14 cellular contexts compared by ENCODE assay signal in the genomic region with DNA sequence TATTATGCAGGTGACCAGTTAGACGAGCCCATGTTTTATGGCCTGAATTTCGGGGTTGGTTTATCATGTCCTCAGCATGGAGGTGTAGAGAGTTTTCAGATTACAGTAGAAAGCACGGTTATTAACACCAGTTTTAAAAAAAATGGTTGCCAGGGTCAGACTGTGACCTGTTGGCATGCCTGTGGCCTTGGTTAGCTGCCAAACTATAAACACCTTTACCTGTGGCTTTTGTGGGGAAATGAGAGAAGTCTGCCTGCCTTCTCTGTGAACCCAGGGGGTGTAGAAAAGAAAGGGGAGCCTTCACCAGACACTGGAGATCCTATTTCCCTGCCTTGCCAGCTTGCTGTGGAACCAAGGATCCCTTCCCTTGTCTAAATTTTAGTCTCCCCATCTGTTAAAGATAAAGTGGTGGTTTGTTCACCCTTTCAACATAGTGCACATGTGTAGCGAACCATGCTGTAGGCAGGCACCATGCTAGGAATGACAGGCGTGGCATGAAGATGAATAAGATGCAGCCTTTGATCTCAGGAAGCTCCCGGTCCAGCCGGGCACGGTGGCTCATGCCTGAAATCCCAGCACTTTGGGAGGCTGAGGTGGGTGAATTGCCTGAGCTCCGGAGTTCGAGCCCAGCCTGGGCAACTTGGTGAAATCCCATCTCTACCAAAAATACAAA.
DNase-seq lines count a peak whose midpoint lies in the region; ATAC-seq and TF ChIP-seq lines count a peak whose summit lies in the region.
"Had no signal": no experiment of that assay in that cellular context is flagged by ENCODE, and none has a peak within 500 bp of the region (broad histone marks: within the 10 kb centered on the region; RNA-seq: fewer than 3 reads in every experiment).

No MANE protein-coding gene starts in this region.

- no peak for TF ChIP-seq CTCF in brain microvascular endothelial cell (IDR thresholded peaks at IDR 0.05; ENCODE audit: low read depth, low read length, missing control alignments)

- H3K27ac ChIP-seq in brain microvascular endothelial cell, result no peak overlapping the region

- H3K27me3 Mint-ChIP-seq in activated naive CD4-positive, alpha-beta T cell treated with anti-CD3 and anti-CD28 coated beads, Interleukin-2, amount 50 U/mL, for 24 hours, result no peaks in the 10 kb centered on the region
- no peaks in the 10 kb centered on the region for H3K27me3 Mint-ChIP-seq in activated naive CD8-positive, alpha-beta T cell
- no peaks in the 10 kb centered on the region for H3K27me3 Mint-ChIP-seq in stimulated activated naive CD8-positive, alpha-beta T cell treated with anti-CD3 and anti-CD28 coated beads, Interleukin-15, amount 100 ng/mL, for 72 hours

- H3K36me3 ChIP-seq in brain microvascular endothelial cell (replicated peaks), result no peaks in the 10 kb centered on the region

- no peaks in the 10 kb centered on the region for H3K27me3 ChIP-seq in brain microvascular endothelial cell (replicated peaks)

- ATAC-seq in stimulated activated naive CD8-positive, alpha-beta T cell treated with anti-CD3 and anti-CD28 coated beads, Interleukin-15, amount 100 ng/mL, for 72 hours, result peak; percentile 22
- ATAC-seq in GM21390 (IDR thresholded peaks at IDR 0.05; ENCODE audit: unreplicated experiment), result no peak

- in situ Hi-C loops in brain microvascular endothelial cell (cut with HindIII; ENCODE audit: low pct_ligation_motif_present, low sequenced_read_pairs), result no loop called here

- peaks cover 73% of the 10 kb centered on the region for H3K4me1 Mint-ChIP-seq in activated naive CD4-positive, alpha-beta T cell treated with anti-CD3 and anti-CD28 coated beads, Interleukin-2, amount 50 U/mL, for 24 hours
- peaks cover 74% of the 10 kb centered on the region for H3K4me1 Mint-ChIP-seq in activated naive CD8-positive, alpha-beta T cell (ENCODE audit: low read depth)
- peaks cover 88% of the 10 kb centered on the region for H3K4me1 Mint-ChIP-seq in stimulated activated naive CD8-positive, alpha-beta T cell treated with anti-CD3 and anti-CD28 coated beads, Interleukin-15, amount 100 ng/mL, for 72 hours

- DNase-seq in activated naive CD4-positive, alpha-beta T cell (lab: John Stamatoyannopoulos, UW), result no peak
- DNase-seq in NCI-H2196 (lab: John Stamatoyannopoulos, UW; ENCODE audit: unreplicated experiment) (peak; percentile 44), brain microvascular endothelial cell (no peak), amygdala (lab: John Stamatoyannopoulos, UW) (no peak)
- DNase-seq in stimulated activated naive CD8-positive, alpha-beta T cell treated with anti-CD3 and anti-CD28 coated beads, Interleukin-15, amount 100 ng/mL, for 72 hours, result no peak
- DNase-seq: activated CD8-positive, alpha-beta memory T cell treated with anti-CD3 and anti-CD28 coated beads, Interleukin-2, amount 50 U/mL, for 4 hours; NCI-H187; NCI-H526 treated with DMSO at 0.1 percent for 48 hours; posterior cingulate gyrus; stimulated activated naive CD4-positive, alpha-beta T cell treated with Interleukin-2 at 50 U/mL for 16 hours had no signal

- no peak overlapping the region for H3K4me3 Mint-ChIP-seq in activated naive CD4-positive, alpha-beta T cell treated with anti-CD3 and anti-CD28 coated beads, Interleukin-2, amount 50 U/mL, for 24 hours
- H3K4me3 Mint-ChIP-seq in activated naive CD8-positive, alpha-beta T cell, result no peak overlapping the region
- peak overlapping the region; percentile 30 to 36 for H3K4me3 Mint-ChIP-seq in stimulated activated naive CD8-positive, alpha-beta T cell treated with anti-CD3 and anti-CD28 coated beads, Interleukin-15, amount 100 ng/mL, for 72 hours
- H3K4me3 Mint-ChIP-seq: T-helper 1 cell treated with Interleukin-12 subunit alpha and Interleukin-12 subunit beta and Interleukin-4 antibody, amounts not matched to agents 30 μg/mL and 1 μg/mL, for 36 hours had no signal

- H3K4me3 ChIP-seq in brain microvascular endothelial cell (ENCODE audit: low read depth, low read length), result no peak overlapping the region

- no peaks in the 10 kb centered on the region for H3K9me3 Mint-ChIP-seq in activated naive CD4-positive, alpha-beta T cell treated with anti-CD3 and anti-CD28 coated beads, Interleukin-2, amount 50 U/mL, for 24 hours
- H3K9me3 Mint-ChIP-seq in activated naive CD8-positive, alpha-beta T cell (ENCODE audit: low read depth), result no peaks in the 10 kb centered on the region
- H3K9me3 Mint-ChIP-seq in stimulated activated naive CD8-positive, alpha-beta T cell treated with anti-CD3 and anti-CD28 coated beads, Interleukin-15, amount 100 ng/mL, for 72 hours, result no peaks in the 10 kb centered on the region
- H3K9me3 Mint-ChIP-seq: T-helper 1 cell treated with Interleukin-12 subunit alpha and Interleukin-12 subunit beta and Interleukin-4 antibody, amounts not matched to agents 30 μg/mL and 1 μg/mL, for 36 hours had no signal

- peak overlapping the region; percentile 79 for H3K27ac Mint-ChIP-seq in activated naive CD4-positive, alpha-beta T cell treated with anti-CD3 and anti-CD28 coated beads, Interleukin-2, amount 50 U/mL, for 24 hours
- H3K27ac Mint-ChIP-seq in activated naive CD8-positive, alpha-beta T cell, result peak overlapping the region; percentile 85
- no peak overlapping the region for H3K27ac Mint-ChIP-seq in stimulated activated naive CD8-positive, alpha-beta T cell treated with anti-CD3 and anti-CD28 coated beads, Interleukin-15, amount 100 ng/mL, for 72 hours
- H3K27ac Mint-ChIP-seq: T-helper 1 cell treated with Interleukin-12 subunit alpha and Interleukin-12 subunit beta and Interleukin-4 antibody, amounts not matched to agents 30 μg/mL and 1 μg/mL, for 36 hours had no signal

- no peaks in the 10 kb centered on the region for H3K36me3 Mint-ChIP-seq in activated naive CD4-positive, alpha-beta T cell treated with anti-CD3 and anti-CD28 coated beads, Interleukin-2, amount 50 U/mL, for 24 hours
- H3K36me3 Mint-ChIP-seq in activated naive CD8-positive, alpha-beta T cell, result no peaks in the 10 kb centered on the region

Comparison
In these comparisons a context has a peak if more than half of its experiments do, and no peak if none do; other contexts are left out.
1. H3K27ac Mint-ChIP-seq: peak in activated naive CD4-positive, alpha-beta T cell treated with anti-CD3 and anti-CD28 coated beads, Interleukin-2, amount 50 U/mL, for 24 hours (single experiment) and activated naive CD8-positive, alpha-beta T cell (single experiment); none in stimulated activated naive CD8-positive, alpha-beta T cell treated with anti-CD3 and anti-CD28 coated beads, Interleukin-15, amount 100 ng/mL, for 72 hours (0 of 2).
2. H3K4me3 Mint-ChIP-seq: peak in stimulated activated naive CD8-positive, alpha-beta T cell treated with anti-CD3 and anti-CD28 coated beads, Interleukin-15, amount 100 ng/mL, for 72 hours (2 of 2); none in activated naive CD4-positive, alpha-beta T cell treated with anti-CD3 and anti-CD28 coated beads, Interleukin-2, amount 50 U/mL, for 24 hours (single experiment) and activated naive CD8-positive, alpha-beta T cell (single experiment).